1 cellular context compared by ENCODE assay signal in genomic region chr1:155009221-155009711, GRCh38.
TF ChIP-seq lines count a peak whose summit lies in the region.

No MANE protein-coding gene starts in this region.

TF ChIP-seq in A549, 52 proteins besides CTCF, POLR2A, EP300 and RAD21:
- TF ChIP-seq BHLHE40 (IDR thresholded peaks at IDR 0.05; ENCODE audit: low read depth, low read length) (no peak), FOSL2 (IDR thresholded peaks at IDR 0.05) (no peak), FOSL2 (CRISPR knock-in tag; IDR thresholded peaks at IDR 0.05) (no peak), HMGXB4 (CRISPR knock-in tag; IDR thresholded peaks at IDR 0.05; ENCODE audit: borderline replicate concordance) (no peak), CEBPB (IDR thresholded peaks at IDR 0.05) (no peak), BCL3 (IDR thresholded peaks at IDR 0.05) (no peak), ZNF302 (CRISPR knock-in tag; IDR thresholded peaks at IDR 0.05) (no peak), PBX3 (IDR thresholded peaks at IDR 0.05) (no peak), HOXA7 (CRISPR knock-in tag; IDR thresholded peaks at IDR 0.05) (no peak), SREBF2 (IDR thresholded peaks at IDR 0.05) (no peak)
